Comparison of ENCODE assay signal across 8 cellular contexts in genomic region chr14:64764641-64765520, GRCh38.
A peak's percentile ranks its signal among the peaks of the same experiment; 100 is the strongest.
DNase-seq lines count a peak whose midpoint lies in the region; TF ChIP-seq lines count a peak whose summit lies in the region.

No MANE protein-coding gene starts in this region.

- H3K4me1 ChIP-seq in osteoblast (ENCODE audit: insufficient read depth, low read length), result peaks cover 26% of the 10 kb centered on the region

- H3K36me3 Mint-ChIP-seq in activated naive CD4-positive, alpha-beta T cell treated with anti-CD3 and anti-CD28 coated beads for 36 hours (ENCODE audit: low read depth), result no peaks in the 10 kb centered on the region
- no peaks in the 10 kb centered on the region for H3K36me3 Mint-ChIP-seq in glutamatergic neuron (ENCODE audit: unreplicated experiment)

- TF ChIP-seq CTCF in glutamatergic neuron (IDR thresholded peaks at IDR 0.05; ENCODE audit: partially characterized antibody, unreplicated experiment), result peak; percentile 92
- peak; percentile 82 for TF ChIP-seq CTCF in osteoblast (IDR thresholded peaks at IDR 0.05; ENCODE audit: extremely low read depth, low read depth, low read length)

- H3K9me3 ChIP-seq in osteoblast (ENCODE audit: low read depth, low read length), result no peaks in the 10 kb centered on the region

- peak overlapping the region; percentile 79 for H3K4me2 ChIP-seq in osteoblast (ENCODE audit: insufficient read depth, low read length)

- H3K36me3 ChIP-seq in osteoblast (ENCODE audit: insufficient read depth, low read length), result no peaks in the 10 kb centered on the region

- DNase-seq in NCI-H1417 (lab: John Stamatoyannopoulos, UW) (peak; percentile 72 to 81 (median 73)), NCI-H1417 treated with DMSO at 0.1 percent for 48 hours (lab: John Stamatoyannopoulos, UW) (no peak), Kasumi-1 (lab: John Stamatoyannopoulos, UW) (peak; percentile 77), SK-MEL-5 (ENCODE audit: low read depth, low spot score) (peak; percentile 73), glutamatergic neuron (peak; percentile 86), osteoblast (ENCODE audit: insufficient read length, low spot score, missing footprints) (peak; percentile 97)
- DNase-seq in activated naive CD4-positive, alpha-beta T cell treated with anti-CD3 and anti-CD28 coated beads for 36 hours, result peak; percentile 74

- in situ Hi-C loops in SK-MEL-5 (cut with HindIII; ENCODE audit: low pct_unique_long_range_greater_than_20kb, low sequenced_read_pairs), result no loop called here

- peaks cover 6% of the 10 kb centered on the region for H3K4me1 Mint-ChIP-seq in activated naive CD4-positive, alpha-beta T cell treated with anti-CD3 and anti-CD28 coated beads for 36 hours (ENCODE audit: low read depth)
- H3K4me1 Mint-ChIP-seq in glutamatergic neuron (ENCODE audit: low read depth, unreplicated experiment), result peaks cover 29% of the 10 kb centered on the region

- no peak overlapping the region for H3K27ac Mint-ChIP-seq in activated naive CD4-positive, alpha-beta T cell treated with anti-CD3 and anti-CD28 coated beads for 36 hours
- peak overlapping the region; percentile 84 for H3K27ac Mint-ChIP-seq in glutamatergic neuron (ENCODE audit: unreplicated experiment)

- no peaks in the 10 kb centered on the region for H3K79me2 ChIP-seq in osteoblast (ENCODE audit: insufficient read depth, low read length)

- peak overlapping the region; percentile 92 for H2AFZ ChIP-seq in osteoblast (ENCODE audit: low read length)

- peaks cover 12% of the 10 kb centered on the region for H3K27me3 ChIP-seq in osteoblast (ENCODE audit: insufficient read depth, low read length)

- CTCF ChIA-PET in activated naive CD4-positive, alpha-beta T cell treated with anti-CD3 and anti-CD28 coated beads for 36 hours (lab: Charles Lee), result interaction anchor here (0.5 to 5.3 kb wide), 22 partner anchors 9 to 342 kb away, joined by 3 to 67 read pairs (median 4); no protein-coding TSS in a partner anchor

- peak overlapping the region; percentile 45 for H3K4me3 Mint-ChIP-seq in activated naive CD4-positive, alpha-beta T cell treated with anti-CD3 and anti-CD28 coated beads for 36 hours
- H3K4me3 Mint-ChIP-seq in glutamatergic neuron (ENCODE audit: unreplicated experiment), result peak overlapping the region; percentile 68

- intact Hi-C loops in activated naive CD4-positive, alpha-beta T cell treated with anti-CD3 and anti-CD28 coated beads for 36 hours (cut with micrococcal nuclease), result loop anchor here (1.0 to 5.0 kb wide), 4 partner anchors 58 to 421 kb away; no protein-coding TSS in a partner anchor

- H3K27ac ChIP-seq in osteoblast (ENCODE audit: low read depth, low read length), result peak overlapping the region; percentile 56
- H3K27ac ChIP-seq in temporal lobe (ENCODE audit: low read depth, low read length), result peak overlapping the region; percentile 36

- H3K27me3 Mint-ChIP-seq in activated naive CD4-positive, alpha-beta T cell treated with anti-CD3 and anti-CD28 coated beads for 36 hours (ENCODE audit: low read depth), result no peaks in the 10 kb centered on the region
- peaks cover 17% of the 10 kb centered on the region for H3K27me3 Mint-ChIP-seq in glutamatergic neuron (ENCODE audit: unreplicated experiment)

- peak overlapping the region; percentile 56 for H3K4me3 ChIP-seq in osteoblast (ENCODE audit: insufficient read depth, low read length)

- H3K9me3 Mint-ChIP-seq in activated naive CD4-positive, alpha-beta T cell treated with anti-CD3 and anti-CD28 coated beads for 36 hours, result no peaks in the 10 kb centered on the region
- H3K9me3 Mint-ChIP-seq in glutamatergic neuron (ENCODE audit: unreplicated experiment), result peaks cover 5% of the 10 kb centered on the region

- H4K20me1 ChIP-seq in osteoblast (ENCODE audit: insufficient read depth, low read length), result no peaks in the 10 kb centered on the region
